In the genomic region with DNA sequence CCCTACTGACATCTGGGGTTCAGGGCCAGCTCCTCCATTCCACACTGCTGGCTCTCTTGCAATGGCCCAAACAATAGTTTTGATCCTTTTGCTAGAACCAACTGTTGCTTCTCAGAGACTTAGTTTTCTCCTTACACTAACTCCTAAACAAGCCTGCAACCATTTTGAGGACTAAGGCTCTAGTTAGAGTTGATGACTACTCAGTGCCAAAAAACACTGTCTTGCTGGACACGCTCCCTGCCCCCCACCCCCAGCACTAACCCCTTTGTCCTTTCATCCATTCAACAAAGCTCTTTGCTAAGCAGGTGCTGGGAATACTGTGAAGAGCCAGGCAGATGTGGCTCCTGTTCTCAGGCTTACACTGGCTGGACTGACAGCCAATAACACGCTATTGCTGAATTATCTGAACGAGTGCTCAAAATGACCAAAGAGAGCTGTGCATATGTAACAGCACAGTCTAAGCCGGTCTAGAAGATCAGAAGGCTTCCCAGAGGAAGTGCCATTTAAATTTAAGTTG, we compare ENCODE assay signal across 1 cellular context.
TF ChIP-seq lines count a peak whose summit lies in the region.

No MANE protein-coding gene starts in this region.

TF ChIP-seq in WTC11, 78 proteins besides CTCF, POLR2A, EP300 and RAD21 (continued from another document):
- TF ChIP-seq ZNF532 (CRISPR knock-in tag; IDR thresholded peaks at IDR 0.05; ENCODE audit: borderline replicate concordance), result no peak
- TF ChIP-seq ATF1 (CRISPR knock-in tag; IDR thresholded peaks at IDR 0.05), result no peak
- no peak for TF ChIP-seq FOXP1 (CRISPR knock-in tag; IDR thresholded peaks at IDR 0.05; ENCODE audit: borderline replicate concordance)
- no peak for TF ChIP-seq STAT6 (CRISPR knock-in tag; conservative IDR thresholded peaks at IDR 0.05; ENCODE audit: low read depth)
- no peak for TF ChIP-seq NR1H2 (CRISPR knock-in tag; IDR thresholded peaks at IDR 0.05)
